10 cellular contexts compared by ENCODE assay signal in genomic region chr6:110877569-110877968, GRCh38. TPM values are rescaled to one million over a fixed set of nuclear protein-coding genes. Genes with fewer than 3 reads are reported as not detected.
DNase-seq lines count a peak whose midpoint lies in the region; ATAC-seq and TF ChIP-seq lines count a peak whose summit lies in the region.
"Had no signal": no experiment of that assay in that cellular context is flagged by ENCODE, and none has a peak within 500 bp of the region (broad histone marks: within the 10 kb centered on the region; RNA-seq: fewer than 3 reads in every experiment).

No MANE protein-coding gene starts in this region.

- H3K27ac Mint-ChIP-seq in activated B cell treated with CpG ODN at 0.5 μM for 24 hours = peak overlapping the region; percentile 90

- peak overlapping the region in 2 of 3 donors; percentile 96 to 98 for H3K9ac ChIP-seq in skeletal muscle tissue (ENCODE audit: low read depth in 1 of 3, low read length in 3 of 3)

- no peaks in the 10 kb centered on the region for H3K27me3 Mint-ChIP-seq in activated B cell treated with CpG ODN at 0.5 μM for 24 hours

- POLR2A ChIA-PET in activated B cell treated with CpG ODN at 0.5 μM for 24 hours (lab: Charles Lee) = interaction anchor here (0.6 to 7.8 kb wide), 7 partner anchors 9 to 159 kb away, joined by 3 to 530 read pairs (median 30); partner anchors contain the start of genes CDK19 and GTF3C6

- no peak for TF ChIP-seq CTCF in activated B cell treated with CpG ODN at 0.5 μM for 24 hours (IDR thresholded peaks at IDR 0.05)
- no peak for TF ChIP-seq CTCF in gastroesophageal sphincter (IDR thresholded peaks at IDR 0.05)
- TF ChIP-seq CTCF in GM13976 (IDR thresholded peaks at IDR 0.05; ENCODE audit: borderline replicate concordance, control extremely low read depth, extremely low read depth, insufficient read depth, missing control alignments) = no peak
- no peak for TF ChIP-seq CTCF in tibial artery (IDR thresholded peaks at IDR 0.05)
- no peak for TF ChIP-seq CTCF in ovary (IDR thresholded peaks at IDR 0.05)

- no peak for ATAC-seq in activated B cell treated with CpG ODN at 0.5 μM for 24 hours (ENCODE audit: low read depth)
- ATAC-seq in gastroesophageal sphincter = no peak
- no peak for ATAC-seq in HG03097 (IDR thresholded peaks at IDR 0.05; ENCODE audit: low FRiP score, unreplicated experiment)

- in situ Hi-C loops in HAP-1 (cut with MboI; ENCODE audit: low sequenced_read_pairs) (loop anchor here (5.0 kb wide), 2 partner anchors 60 to 355 kb away; partner anchors contain the start of gene CDK19), GM13976 (cut with MboI; ENCODE audit: low sequenced_read_pairs, unreplicated experiment) (loop anchor here (10.0 kb wide), 1 partner anchor 193 kb away; no protein-coding TSS in a partner anchor)

- H3K9me3 ChIP-seq in HAP-1 (no peaks in the 10 kb centered on the region), gastroesophageal sphincter (no peaks in the 10 kb centered on the region), skeletal muscle tissue (ENCODE audit: control insufficient read depth in 3 of 3, low read length in 3 of 3) (no peaks in the 10 kb centered on the region), tibial artery (no peaks in the 10 kb centered on the region), ovary (no peaks in the 10 kb centered on the region)

- H3K36me3 ChIP-seq in HAP-1 (replicated peaks) = no peaks in the 10 kb centered on the region; the same call in 1 of the 2 replicates
- H3K36me3 ChIP-seq in gastroesophageal sphincter = no peaks in the 10 kb centered on the region
- no peaks in the 10 kb centered on the region for H3K36me3 ChIP-seq in skeletal muscle tissue (ENCODE audit: control insufficient read depth in 3 of 3, insufficient read depth in 3 of 3, low read length in 3 of 3)
- H3K36me3 ChIP-seq in tibial artery = no peaks in the 10 kb centered on the region
- H3K36me3 ChIP-seq in ovary = no peaks in the 10 kb centered on the region

- TF ChIP-seq EP300 in gastroesophageal sphincter (IDR thresholded peaks at IDR 0.05) (no peak), ovary (IDR thresholded peaks at IDR 0.05) (no peak)

- peaks cover 69% of the 10 kb centered on the region for H3K4me1 Mint-ChIP-seq in activated B cell treated with CpG ODN at 0.5 μM for 24 hours

- H3K36me3 Mint-ChIP-seq in activated B cell treated with CpG ODN at 0.5 μM for 24 hours (ENCODE audit: low read depth) = peaks cover 10% of the 10 kb centered on the region

- TF ChIP-seq POLR2A in gastroesophageal sphincter (IDR thresholded peaks at IDR 0.05) (no peak), ovary (IDR thresholded peaks at IDR 0.05) (no peak)

- DNase-seq in HAP-1 (ENCODE audit: low spot score in 2 of 2) (no peak), activated B cell treated with CpG ODN at 0.5 μM for 24 hours (no peak), GM13976 (ENCODE audit: low spot score) (no peak), tibial artery (no peak), ovary (no peak)
- DNase-seq: cerebellar nuclear complex, NCI-H748 treated with DMSO at 0.1 percent for 48 hours had no signal

- WGBS in gastroesophageal sphincter (ENCODE audit: low coverage in 1 of 2), 2 donors = 37% methylated on average over 2 of the region's 2 CpGs
- 43 to 51% (median 50%) methylated on average over 2 of the region's 2 CpGs for WGBS in ovary, 3 donors

- CTCF ChIA-PET in activated B cell treated with CpG ODN at 0.5 μM for 24 hours (lab: Charles Lee) = interaction anchor here (1.1 to 5.7 kb wide), 4 partner anchors 62 to 195 kb away, joined by 4 to 74 read pairs (median 8); partner anchors contain the start of gene CDK19

- intact Hi-C loops in activated B cell treated with CpG ODN at 0.5 μM for 24 hours (cut with micrococcal nuclease) = loop anchor here (10.0 kb wide), 2 partner anchors 1393 to 1493 kb away; partner anchors contain the start of genes CD164 and ZBTB24
- intact Hi-C loops in tibial artery (cut with DNase I; ENCODE audit: low total_unique reads) = loop anchor here (5.0 to 10.0 kb wide), 4 partner anchors 77 to 1183 kb away; partner anchors contain the start of genes AK9, FIG4, GTF3C6 and RPF2
- intact Hi-C loops in ovary (cut with DNase I) = loop anchor here in 2 of 4 donors (10.0 kb wide), 2 partner anchors 63 to 77 kb away; partner anchors contain the start of genes CDK19 (in 1 of the 2) and GTF3C6 (in 1 of the 2)

- H3K9me3 Mint-ChIP-seq in activated B cell treated with CpG ODN at 0.5 μM for 24 hours = no peaks in the 10 kb centered on the region

- H3K27ac ChIP-seq in gastroesophageal sphincter (peak overlapping the region in 3 of 4 donors; percentile 93 to 97 (median 95)), skeletal muscle tissue (ENCODE audit: low read depth, low read length) (peak overlapping the region; percentile 98), tibial artery (peak overlapping the region in 1 of 2 donors; percentile 92), ovary (no peak overlapping the region)

- peak overlapping the region; percentile 99 for H3K4me3 Mint-ChIP-seq in activated B cell treated with CpG ODN at 0.5 μM for 24 hours

- H3K4me3 ChIP-seq in HAP-1 (peak overlapping the region; percentile 85), gastroesophageal sphincter (peak overlapping the region in 1 of 2 donors; percentile 93), skeletal muscle tissue (ENCODE audit: low read length in 3 of 3) (peak overlapping the region in 2 of 3 donors; percentile 88 to 93), tibial artery (peak overlapping the region in 1 of 2 donors; percentile 82), ovary (no peak overlapping the region)

- H3K27me3 ChIP-seq in HAP-1 (ENCODE audit: low read depth) (no peaks in the 10 kb centered on the region), gastroesophageal sphincter (no peaks in the 10 kb centered on the region), skeletal muscle tissue (ENCODE audit: control insufficient read depth in 3 of 3, insufficient read depth in 3 of 3, low read length in 3 of 3) (no peaks in the 10 kb centered on the region), tibial artery (no peaks in the 10 kb centered on the region), ovary (no peaks in the 10 kb centered on the region)

- H3K4me1 ChIP-seq in HAP-1 = peaks cover 42% of the 10 kb centered on the region
- peaks cover 7 to 73% (median 34%) of the 10 kb centered on the region in 3 donors for H3K4me1 ChIP-seq in gastroesophageal sphincter
- peaks cover 39 to 55% (median 40%) of the 10 kb centered on the region in 3 donors for H3K4me1 ChIP-seq in skeletal muscle tissue (ENCODE audit: control insufficient read depth in 3 of 3, insufficient read depth in 3 of 3, low read length in 3 of 3)
- peaks cover 0 to 61% (median 29%) of the 10 kb centered on the region in 4 donors for H3K4me1 ChIP-seq in tibial artery
- H3K4me1 ChIP-seq in ovary (ENCODE audit: insufficient read depth) = peaks cover 13% of the 10 kb centered on the region

RNA-seq across cellular contexts. Expression of gene AMD1, which starts 3.0 kb away (rescaled TPM):
- 61.7 and 65.5 TPM in 2 replicates for total RNA-seq in activated B cell treated with CpG ODN at 0.5 μM for 24 hours
- 10 to 100 TPM; 51.4 to 96.5 (median 79.0) TPM for total RNA-seq in gastroesophageal sphincter
- total RNA-seq in skeletal muscle tissue = 45.9 TPM
- 10 to 100 TPM; 56.2 to 67.8 (median 61.0) TPM for total RNA-seq in ovary
- polyA plus RNA-seq in ovary = 10 to 100 TPM; 24.4 to 38.4 TPM

Comparison
In these comparisons a context has a peak if more than half of its experiments do, and no peak if none do; other contexts are left out.
1. H3K27ac ChIP-seq: peak in gastroesophageal sphincter (3 of 4) and skeletal muscle tissue (single experiment); none in ovary (0 of 2).